In genomic region chr1:90067194-90067593, GRCh38 we compare ENCODE assay signal across 1 cellular context.
TF ChIP-seq lines count a peak whose summit lies in the region.

No MANE protein-coding gene starts in this region.

TF ChIP-seq in HEK293, 187 proteins besides CTCF, POLR2A, EP300 and RAD21 (continued from another document):
- TF ChIP-seq ZNF18 (tag by site-specific recombination; IDR thresholded peaks at IDR 0.05): 0 out of 2 replicates have a peak, but pooled peaks have one; percentile 53
- TF ChIP-seq ZNF23 (tag by site-specific recombination; IDR thresholded peaks at IDR 0.05; ENCODE audit: borderline replicate concordance): no peak
- TF ChIP-seq PBX3 (CRISPR knock-in tag; IDR thresholded peaks at IDR 0.05): no peak
- peak; percentile 78 for TF ChIP-seq OSR2 (tag by site-specific recombination; IDR thresholded peaks at IDR 0.05)
- peak; percentile 71 for TF ChIP-seq FEZF1 (tag by site-specific recombination; IDR thresholded peaks at IDR 0.05)
- TF ChIP-seq TCF7L2 (IDR thresholded peaks at IDR 0.05; ENCODE audit: borderline replicate concordance, low read depth, low read length): peak; percentile 92
